1 cellular context compared by ENCODE assay signal in genomic region chr9:113620377-113621161, GRCh38.
A peak's percentile ranks its signal among the peaks of the same experiment; 100 is the strongest.
TF ChIP-seq lines count a peak whose summit lies in the region.

No MANE protein-coding gene starts in this region.

TF ChIP-seq in SK-N-SH, 30 proteins besides CTCF, POLR2A, EP300 and RAD21 (continued from another document):
- TF ChIP-seq USF1 (IDR thresholded peaks at IDR 0.05; ENCODE audit: borderline replicate concordance, low read depth) (no peak), MAX (IDR thresholded peaks at IDR 0.05; ENCODE audit: low read depth) (peak; percentile 95), FOSL2 (IDR thresholded peaks at IDR 0.05; ENCODE audit: borderline replicate concordance, low read depth) (peak; percentile 87; the same call in 1 of the 2 replicates), ELF1 (IDR thresholded peaks at IDR 0.05) (no peak), RFX5 (IDR thresholded peaks at IDR 0.05; ENCODE audit: low read length) (peak; percentile 93), TAF1 (IDR thresholded peaks at IDR 0.05; ENCODE audit: borderline replicate concordance, low read depth, low read length) (peak; percentile 69; the same call in 1 of the 2 replicates), EZH2phosphoT487 (IDR thresholded peaks at IDR 0.05; ENCODE audit: borderline replicate concordance, low read depth) (no peak), TEAD4 (IDR thresholded peaks at IDR 0.05; ENCODE audit: borderline replicate concordance, insufficient read depth) (peak; percentile 90), FOXJ3 (CRISPR knock-in tag; IDR thresholded peaks at IDR 0.05) (no peak), RCOR1 (IDR thresholded peaks at IDR 0.05; ENCODE audit: low read length) (peak; percentile 68; the same call in 1 of the 2 replicates), GABPA (IDR thresholded peaks at IDR 0.05; ENCODE audit: low read depth) (no peak), MEF2A (IDR thresholded peaks at IDR 0.05; ENCODE audit: borderline replicate concordance, low read depth) (peak; percentile 77; the same call in 1 of the 2 replicates), YY1 (IDR thresholded peaks at IDR 0.05; ENCODE audit: low read depth) (peak; percentile 13; the same call in 1 of the 2 replicates), SIN3A (IDR thresholded peaks at IDR 0.05; ENCODE audit: borderline replicate concordance, low read depth, low read length) (0 out of 2 replicates have a peak, but pooled peaks have one; percentile 19), CHD2 (IDR thresholded peaks at IDR 0.05; ENCODE audit: low read length, partially characterized antibody) (peak; percentile 76), USF2 (IDR thresholded peaks at IDR 0.05; ENCODE audit: borderline replicate concordance, low read depth, low read length) (no peak), NFIC (IDR thresholded peaks at IDR 0.05; ENCODE audit: borderline replicate concordance) (peak; percentile 89), GATA2 (CRISPR knock-in tag; IDR thresholded peaks at IDR 0.05) (peak; percentile 72), SMC3 (IDR thresholded peaks at IDR 0.05; ENCODE audit: low read depth, low read length) (peak; percentile 1; the same call in 1 of the 2 replicates), POLR2AphosphoS5 (IDR thresholded peaks at IDR 0.05; ENCODE audit: low read depth, low read length) (peak; percentile 64), NRF1 (IDR thresholded peaks at IDR 0.05; ENCODE audit: low read depth, low read length) (no peak), ZBTB33 (IDR thresholded peaks at IDR 0.05; ENCODE audit: borderline replicate concordance, low read depth) (no peak)
